In the genomic region with DNA sequence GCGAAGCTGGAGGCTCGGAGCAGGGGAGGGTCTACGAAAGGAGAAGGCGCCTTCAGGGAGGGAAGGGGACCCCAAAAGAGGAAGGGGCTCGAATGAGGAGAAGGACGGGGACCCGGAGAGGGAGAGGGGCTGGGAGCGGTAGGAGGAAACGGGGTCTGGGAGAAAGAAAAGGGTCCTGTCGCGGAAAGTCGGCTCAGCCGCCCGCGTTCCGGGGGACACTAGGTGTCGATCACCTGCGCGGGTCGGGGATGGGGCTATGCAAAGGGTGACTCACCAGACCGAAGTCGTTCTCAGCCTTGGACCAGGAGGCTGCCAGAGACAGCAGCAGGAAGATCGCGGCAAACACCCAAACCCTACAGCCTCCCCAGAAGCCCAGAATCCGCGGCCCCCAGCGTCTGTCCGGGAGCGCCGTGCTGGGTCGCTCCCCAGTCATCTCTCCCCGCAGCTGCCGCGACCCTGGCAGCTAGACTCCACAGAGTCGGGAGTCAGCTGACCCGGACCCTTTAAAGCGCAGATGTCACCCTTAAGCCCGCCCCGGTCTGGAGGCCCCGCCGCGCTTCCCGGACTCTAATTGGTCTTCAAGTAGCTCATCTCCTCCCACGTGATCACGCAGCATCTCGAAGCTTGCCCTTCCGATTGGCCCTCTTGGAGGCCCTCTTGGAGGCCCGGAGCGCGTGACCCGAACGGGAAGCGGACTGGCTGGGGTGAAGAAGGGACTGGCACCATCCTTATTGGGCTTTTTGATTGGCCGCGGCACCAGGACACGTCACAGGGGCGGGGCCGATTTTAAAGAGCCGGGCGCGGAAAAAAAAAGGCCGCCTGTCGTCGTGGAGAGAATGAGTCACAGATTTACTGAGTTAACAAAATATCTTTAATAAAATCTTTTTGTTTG, we compare ENCODE assay signal across 8 cellular contexts. TPM values are rescaled to one million over a fixed set of nuclear protein-coding genes. Genes with fewer than 3 reads are reported as not detected.
DNase-seq lines count a peak whose midpoint lies in the region; ATAC-seq and TF ChIP-seq lines count a peak whose summit lies in the region.

Gene NEU1 (minus strand): TSS at position 478 of the 892 bp plus-strand sequence. CDS start 45 bp downstream, at position 433.

- no peaks in the 10 kb centered on the region for H3K9me3 ChIP-seq in PC-9 (ENCODE audit: insufficient read depth, low read depth)
- no peaks in the 10 kb centered on the region for H3K9me3 ChIP-seq in mucosa of descending colon

- peaks cover 22% of the 10 kb centered on the region for H3F3A ChIP-seq in PC-9 (ENCODE audit: insufficient read depth, low read depth)

- H3K4me1 ChIP-seq in PC-9 (replicated peaks; ENCODE audit: insufficient read depth) (peaks cover 23% of the 10 kb centered on the region), mucosa of descending colon (ENCODE audit: low read depth) (peaks cover 4% of the 10 kb centered on the region)

- H3K36me3 ChIP-seq in PC-9 (ENCODE audit: low read depth) (no peaks in the 10 kb centered on the region), mucosa of descending colon (ENCODE audit: low read depth) (no peaks in the 10 kb centered on the region)

- BruUV-seq in PC-9 (replicated peaks; lab: Mats Ljungman, UMichigan) = no TSS peak

- H3K9me2 ChIP-seq in PC-9 (ENCODE audit: insufficient read depth) = no peaks in the 10 kb centered on the region

- peak within 1 kb of the TSS; percentile 69 for H3K4me3 ChIP-seq in Jurkat, Clone E6-1 (ENCODE audit: low read length)
- H3K4me3 ChIP-seq in PC-9 (peak within 1 kb of the TSS; percentile 65), mucosa of descending colon (peak within 1 kb of the TSS; percentile 43)

- H3K27ac ChIP-seq in PC-9 = peak within 1 kb of the TSS; percentile 70
- H3K27ac ChIP-seq in epithelial cell of prostate = peak within 1 kb of the TSS; percentile 47

- ATAC-seq in GM21619 (IDR thresholded peaks at IDR 0.05; ENCODE audit: unreplicated experiment) = peak; percentile 89
- peak; percentile 97 for ATAC-seq in mucosa of descending colon

- H3K4me2 ChIP-seq in PC-9 = peak within 1 kb of the TSS; percentile 96

- no peak for TF ChIP-seq CTCF in PC-9 (conservative IDR thresholded peaks at IDR 0.05)
- TF ChIP-seq CTCF in mucosa of descending colon (IDR thresholded peaks at IDR 0.05) = no peak

- H3K79me2 ChIP-seq in PC-9 (ENCODE audit: low read depth) = no peaks in the 10 kb centered on the region

- CTCF ChIA-PET in PC-9 (lab: Charles Lee) = interaction anchor here (0.5 to 0.8 kb wide), 5 partner anchors 30 to 96 kb away, joined by 3 to 6 read pairs (median 4); partner anchors contain the start of genes NELFE and SKIC2

- H2AFZ ChIP-seq in PC-9 = peak within 1 kb of the TSS; percentile 78

- DNase-seq in DMS153 (lab: John Stamatoyannopoulos, UW) = peak; percentile 100
- peak; percentile 100 for DNase-seq in Jurkat, Clone E6-1 (ENCODE audit: low read depth, low spot score)
- peak; percentile 99 to 100 for DNase-seq in PC-9
- DNase-seq in activated T-cell treated with anti-CD3 and anti-CD28 coated beads, Interleukin-2, amount 50 U/mL, for 1 hour = peak; percentile 96
- DNase-seq in epithelial cell of prostate (ENCODE audit: low read depth, low spot score) = peak; percentile 100
- DNase-seq in mucosa of descending colon = peak; percentile 98 to 100 (median 99)
- DNase-seq in stimulated activated CD8-positive, alpha-beta memory T cell treated with anti-CD3 and anti-CD28 coated beads, Interleukin-4, amount 100 ng/mL, for 24 hours (ENCODE audit: low read depth) = peak; percentile 98

- no peaks in the 10 kb centered on the region for H3K27me3 ChIP-seq in PC-9 (ENCODE audit: insufficient read depth, low read depth)

- intact Hi-C loops in PC-9 (cut with micrococcal nuclease; ENCODE audit: unreplicated experiment) = loop anchor here (1.0 to 2.0 kb wide), 2 partner anchors 27 to 70 kb away; no protein-coding TSS in a partner anchor
- intact Hi-C loops in mucosa of descending colon (cut with DNase I, micrococcal nuclease) = loop anchor here in 1 of 2 donors (10.0 kb wide), 1 partner anchor 178 kb away; the partner anchor contains the start of gene LY6G5C

- no peaks in the 10 kb centered on the region for H4K20me1 ChIP-seq in PC-9 (ENCODE audit: insufficient read depth)

- POLR2A ChIA-PET in PC-9 (lab: Charles Lee; ENCODE audit: unreplicated experiment) = interaction anchor here (0.5 to 1.1 kb wide), 14 partner anchors 10 to 323 kb away, joined by 3 to 16 read pairs (median 4); partner anchors contain the start of genes GPANK1, HSPA1A, HSPA1B and HSPA1L

RNA-seq across cellular contexts. Expression of gene NEU1, which starts in this region (rescaled TPM):
- 18.6 TPM for polyA plus RNA-seq in Jurkat, Clone E6-1 (2012; ENCODE audit: insufficient read depth, insufficient read length)
- total RNA-seq in PC-9 (2021) (23.1 and 23.4 TPM in 2 replicates), mucosa of descending colon (10 to 100 TPM; 44.0 to 65.7 (median 45.0) TPM)

Comparison
In these comparisons a context has a peak if more than half of its experiments do, and no peak if none do; other contexts are left out.
1. Peak in every context shown above with its lines: DNase-seq, ATAC-seq, H3K4me3 ChIP-seq and H3K27ac ChIP-seq.